Comparison of ENCODE assay signal across 9 cellular contexts in genomic region chr1:196400478-196401453, GRCh38.
A peak's percentile ranks its signal among the peaks of the same experiment; 100 is the strongest.
DNase-seq lines count a peak whose midpoint lies in the region; ATAC-seq and TF ChIP-seq lines count a peak whose summit lies in the region.
"Had no signal": no experiment of that assay in that cellular context is flagged by ENCODE, and none has a peak within 500 bp of the region (broad histone marks: within the 10 kb centered on the region; RNA-seq: fewer than 3 reads in every experiment).

No MANE protein-coding gene starts in this region.

- H3K14ac ChIP-seq in trophoblast cell (ENCODE audit: low read length) = no peak overlapping the region

- no peak overlapping the region for H3K23ac ChIP-seq in trophoblast cell (ENCODE audit: low read length)

- no peak for ATAC-seq in CD8-positive, alpha-beta T cell
- no peak for ATAC-seq in GM19023 (IDR thresholded peaks at IDR 0.05; ENCODE audit: unreplicated experiment)

- POLR2A ChIA-PET in CD8-positive, alpha-beta T cell (lab: Charles Lee) = no interaction called here

- H3K27ac Mint-ChIP-seq in CD8-positive, alpha-beta T cell = no peak overlapping the region
- H3K27ac Mint-ChIP-seq: activated naive CD4-positive, alpha-beta T cell treated with anti-CD3 and anti-CD28 coated beads, Interleukin-2, amount 50 U/mL, for 24 hours had no signal

- H3K27ac ChIP-seq in testis = peak overlapping the region in 1 of 2 donors; percentile 65
- no peak overlapping the region for H3K27ac ChIP-seq in CD8-positive, alpha-beta T cell (ENCODE audit: low read depth, low read length)
- no peak overlapping the region for H3K27ac ChIP-seq in trophoblast cell (ENCODE audit: low read depth, low read length)

- no peaks in the 10 kb centered on the region for H3K36me3 ChIP-seq in testis (ENCODE audit: low read depth, missing control alignments)
- no peaks in the 10 kb centered on the region for H3K36me3 ChIP-seq in CD8-positive, alpha-beta T cell (ENCODE audit: insufficient read depth, low read length)
- H3K36me3 ChIP-seq in trophoblast cell (ENCODE audit: control insufficient read depth in 1 of 2, insufficient read depth in 2 of 2, low read length in 2 of 2) = no peaks in the 10 kb centered on the region

- H3K27me3 Mint-ChIP-seq in CD8-positive, alpha-beta T cell (ENCODE audit: low read depth) = no peaks in the 10 kb centered on the region
- H3K27me3 Mint-ChIP-seq: activated naive CD4-positive, alpha-beta T cell treated with anti-CD3 and anti-CD28 coated beads, Interleukin-2, amount 50 U/mL, for 24 hours had no signal

- CTCF ChIA-PET in CD8-positive, alpha-beta T cell (lab: Charles Lee) = no interaction called here

- no peak overlapping the region for H3K4ac ChIP-seq in trophoblast cell (ENCODE audit: low read depth, low read length)

- H3K79me2 ChIP-seq in trophoblast cell (ENCODE audit: control insufficient read depth, insufficient read depth, low read length, poor library complexity) = no peaks in the 10 kb centered on the region

- no peak overlapping the region for H3K4me3 ChIP-seq in testis
- H3K4me3 ChIP-seq in CD8-positive, alpha-beta T cell (ENCODE audit: low read depth, low read length) = no peak overlapping the region
- H3K4me3 ChIP-seq in trophoblast cell (ENCODE audit: low read depth, low read length) = no peak overlapping the region

- H3K4me1 ChIP-seq in testis (no peaks in the 10 kb centered on the region), trophoblast cell (ENCODE audit: control insufficient read depth in 1 of 2, insufficient read depth in 2 of 2, low read length in 2 of 2) (no peaks in the 10 kb centered on the region)
- H3K4me1 ChIP-seq in CD8-positive, alpha-beta T cell (ENCODE audit: insufficient read depth, low read length) = no peaks in the 10 kb centered on the region

- H3K9me3 ChIP-seq in testis (no peaks in the 10 kb centered on the region), trophoblast cell (ENCODE audit: insufficient read depth, low read depth, low read length) (no peaks in the 10 kb centered on the region)
- H3K9me3 ChIP-seq in CD8-positive, alpha-beta T cell (ENCODE audit: low read length) = no peaks in the 10 kb centered on the region

- no peak overlapping the region for H2BK120ac ChIP-seq in trophoblast cell (ENCODE audit: insufficient read depth, low read length, poor library complexity)

- 62 to 66% methylated on average over 7 of the region's 7 CpGs for WGBS in testis, 2 donors
- no CpG with 5 or more reads among the region's 7 CpGs for WGBS in trophoblast cell (ENCODE audit: extremely low coverage, insufficient coverage, insufficient read length)

- no peaks in the 10 kb centered on the region for H3K79me1 ChIP-seq in trophoblast cell (ENCODE audit: low read length)

- H3K4me2 ChIP-seq in trophoblast cell (ENCODE audit: low read length) = no peak overlapping the region

- no peak for TF ChIP-seq POLR2A in testis (IDR thresholded peaks at IDR 0.05)

- H4K8ac ChIP-seq in trophoblast cell (ENCODE audit: low read depth, low read length) = no peak overlapping the region

- H2BK5ac ChIP-seq in trophoblast cell (ENCODE audit: low read depth, low read length, poor library complexity) = no peak overlapping the region

- H2AFZ ChIP-seq in trophoblast cell (ENCODE audit: insufficient read depth, low read length, poor library complexity) = no peak overlapping the region

- no peak for TF ChIP-seq CTCF in testis (IDR thresholded peaks at IDR 0.05)
- TF ChIP-seq CTCF in CD8-positive, alpha-beta T cell (IDR thresholded peaks at IDR 0.05) = no peak

- H3K4me3 Mint-ChIP-seq in CD8-positive, alpha-beta T cell = no peak overlapping the region
- H3K4me3 Mint-ChIP-seq: activated naive CD4-positive, alpha-beta T cell treated with anti-CD3 and anti-CD28 coated beads, Interleukin-2, amount 50 U/mL, for 24 hours had no signal

- H3K36me3 Mint-ChIP-seq in CD8-positive, alpha-beta T cell = no peaks in the 10 kb centered on the region
- H3K36me3 Mint-ChIP-seq: activated naive CD4-positive, alpha-beta T cell treated with anti-CD3 and anti-CD28 coated beads, Interleukin-2, amount 50 U/mL, for 24 hours had no signal

- DNase-seq in HuH-7 (ENCODE audit: low spot score) (peak; percentile 3), astrocyte of the hippocampus (ENCODE audit: low read depth, low spot score) (peak; percentile 90), iPS-NIHi7 (ENCODE audit: extremely low spot score) (peak; percentile 13), testis (peak; percentile 63), trophoblast cell (no peak), NCI-H524 (lab: John Stamatoyannopoulos, UW) (no peak)
- no peak for DNase-seq in CD8-positive, alpha-beta T cell

- H3K9ac ChIP-seq in trophoblast cell (ENCODE audit: low read length) = no peak overlapping the region

- H3K27me3 ChIP-seq in testis (no peaks in the 10 kb centered on the region), trophoblast cell (ENCODE audit: insufficient read depth, low read length) (no peaks in the 10 kb centered on the region)
- H3K27me3 ChIP-seq in CD8-positive, alpha-beta T cell (ENCODE audit: insufficient read depth, low read length) = no peaks in the 10 kb centered on the region

- no peak overlapping the region for H3K18ac ChIP-seq in trophoblast cell (ENCODE audit: low read length)

- H4K12ac ChIP-seq in trophoblast cell (ENCODE audit: low read depth, low read length) = no peak overlapping the region

- intact Hi-C loops in testis (cut with DNase I; ENCODE audit: low total_unique reads) = no loop called here
- intact Hi-C loops in CD8-positive, alpha-beta T cell (cut with DNase I, micrococcal nuclease) = no loop called here

- no peak overlapping the region for H2BK12ac ChIP-seq in trophoblast cell (ENCODE audit: low read length)

- H3K9me3 Mint-ChIP-seq in CD8-positive, alpha-beta T cell = no peaks in the 10 kb centered on the region
- H3K9me3 Mint-ChIP-seq: activated naive CD4-positive, alpha-beta T cell treated with anti-CD3 and anti-CD28 coated beads, Interleukin-2, amount 50 U/mL, for 24 hours had no signal

- no peak overlapping the region for H2AK5ac ChIP-seq in trophoblast cell (ENCODE audit: low read length)

- no peaks in the 10 kb centered on the region for H3K4me1 Mint-ChIP-seq in CD8-positive, alpha-beta T cell (ENCODE audit: low read depth)
- H3K4me1 Mint-ChIP-seq: activated naive CD4-positive, alpha-beta T cell treated with anti-CD3 and anti-CD28 coated beads, Interleukin-2, amount 50 U/mL, for 24 hours had no signal

- no peak overlapping the region for H4K91ac ChIP-seq in trophoblast cell (ENCODE audit: low read depth, low read length)

Comparison
In these comparisons a context has a peak if more than half of its experiments do, and no peak if none do; other contexts are left out.
1. DNase-seq: peak in HuH-7 (single experiment), astrocyte of the hippocampus (single experiment), iPS-NIHi7 (single experiment) and testis (single experiment); none in CD8-positive, alpha-beta T cell (0 of 7), trophoblast cell (0 of 2) and NCI-H524 (0 of 2).